In genomic region chr6:53635322-53635721, GRCh38 we compare ENCODE assay signal across 1 cellular context.
TF ChIP-seq lines count a peak whose summit lies in the region.

No MANE protein-coding gene starts in this region.

TF ChIP-seq in GM23338, 12 proteins besides CTCF, POLR2A, EP300 and RAD21:
- TF ChIP-seq, protein P1, sequence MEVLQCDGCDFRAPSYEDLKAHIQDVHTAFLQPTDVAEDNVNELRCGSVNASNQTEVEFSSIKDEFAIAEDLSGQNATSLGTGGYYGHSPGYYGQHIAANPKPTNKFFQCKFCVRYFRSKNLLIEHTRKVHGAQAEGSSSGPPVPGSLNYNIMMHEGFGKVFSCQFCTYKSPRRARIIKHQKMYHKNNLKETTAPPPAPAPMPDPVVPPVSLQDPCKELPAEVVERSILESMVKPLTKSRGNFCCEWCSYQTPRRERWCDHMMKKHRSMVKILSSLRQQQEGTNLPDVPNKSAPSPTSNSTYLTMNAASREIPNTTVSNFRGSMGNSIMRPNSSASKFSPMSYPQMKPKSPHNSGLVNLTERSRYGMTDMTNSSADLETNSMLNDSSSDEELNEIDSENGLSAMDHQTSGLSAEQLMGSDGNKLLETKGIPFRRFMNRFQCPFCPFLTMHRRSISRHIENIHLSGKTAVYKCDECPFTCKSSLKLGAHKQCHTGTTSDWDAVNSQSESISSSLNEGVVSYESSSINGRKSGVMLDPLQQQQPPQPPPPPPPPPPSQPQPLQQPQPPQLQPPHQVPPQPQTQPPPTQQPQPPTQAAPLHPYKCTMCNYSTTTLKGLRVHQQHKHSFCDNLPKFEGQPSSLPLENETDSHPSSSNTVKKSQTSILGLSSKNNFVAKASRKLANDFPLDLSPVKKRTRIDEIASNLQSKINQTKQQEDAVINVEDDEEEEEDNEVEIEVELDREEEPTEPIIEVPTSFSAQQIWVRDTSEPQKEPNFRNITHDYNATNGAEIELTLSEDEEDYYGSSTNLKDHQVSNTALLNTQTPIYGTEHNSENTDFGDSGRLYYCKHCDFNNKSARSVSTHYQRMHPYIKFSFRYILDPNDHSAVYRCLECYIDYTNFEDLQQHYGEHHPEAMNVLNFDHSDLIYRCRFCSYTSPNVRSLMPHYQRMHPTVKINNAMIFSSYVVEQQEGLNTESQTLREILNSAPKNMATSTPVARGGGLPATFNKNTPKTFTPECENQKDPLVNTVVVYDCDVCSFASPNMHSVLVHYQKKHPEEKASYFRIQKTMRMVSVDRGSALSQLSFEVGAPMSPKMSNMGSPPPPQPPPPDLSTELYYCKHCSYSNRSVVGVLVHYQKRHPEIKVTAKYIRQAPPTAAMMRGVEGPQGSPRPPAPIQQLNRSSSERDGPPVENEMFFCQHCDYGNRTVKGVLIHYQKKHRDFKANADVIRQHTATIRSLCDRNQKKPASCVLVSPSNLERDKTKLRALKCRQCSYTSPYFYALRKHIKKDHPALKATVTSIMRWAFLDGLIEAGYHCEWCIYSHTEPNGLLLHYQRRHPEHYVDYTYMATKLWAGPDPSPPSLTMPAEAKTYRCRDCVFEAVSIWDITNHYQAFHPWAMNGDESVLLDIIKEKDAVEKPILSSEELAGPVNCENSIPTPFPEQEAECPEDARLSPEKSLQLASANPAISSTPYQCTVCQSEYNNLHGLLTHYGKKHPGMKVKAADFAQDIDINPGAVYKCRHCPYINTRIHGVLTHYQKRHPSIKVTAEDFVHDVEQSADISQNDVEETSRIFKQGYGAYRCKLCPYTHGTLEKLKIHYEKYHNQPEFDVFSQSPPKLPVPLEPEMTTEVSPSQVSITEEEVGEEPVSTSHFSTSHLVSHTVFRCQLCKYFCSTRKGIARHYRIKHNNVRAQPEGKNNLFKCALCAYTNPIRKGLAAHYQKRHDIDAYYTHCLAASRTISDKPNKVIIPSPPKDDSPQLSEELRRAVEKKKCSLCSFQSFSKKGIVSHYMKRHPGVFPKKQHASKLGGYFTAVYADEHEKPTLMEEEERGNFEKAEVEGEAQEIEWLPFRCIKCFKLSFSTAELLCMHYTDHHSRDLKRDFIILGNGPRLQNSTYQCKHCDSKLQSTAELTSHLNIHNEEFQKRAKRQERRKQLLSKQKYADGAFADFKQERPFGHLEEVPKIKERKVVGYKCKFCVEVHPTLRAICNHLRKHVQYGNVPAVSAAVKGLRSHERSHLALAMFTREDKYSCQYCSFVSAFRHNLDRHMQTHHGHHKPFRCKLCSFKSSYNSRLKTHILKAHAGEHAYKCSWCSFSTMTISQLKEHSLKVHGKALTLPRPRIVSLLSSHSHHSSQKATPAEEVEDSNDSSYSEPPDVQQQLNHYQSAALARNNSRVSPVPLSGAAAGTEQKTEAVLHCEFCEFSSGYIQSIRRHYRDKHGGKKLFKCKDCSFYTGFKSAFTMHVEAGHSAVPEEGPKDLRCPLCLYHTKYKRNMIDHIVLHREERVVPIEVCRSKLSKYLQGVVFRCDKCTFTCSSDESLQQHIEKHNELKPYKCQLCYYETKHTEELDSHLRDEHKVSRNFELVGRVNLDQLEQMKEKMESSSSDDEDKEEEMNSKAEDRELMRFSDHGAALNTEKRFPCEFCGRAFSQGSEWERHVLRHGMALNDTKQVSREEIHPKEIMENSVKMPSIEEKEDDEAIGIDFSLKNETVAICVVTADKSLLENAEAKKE (CRISPR knock-in tag; IDR thresholded peaks at IDR 0.05): no peak
- TF ChIP-seq NANOG (IDR thresholded peaks at IDR 0.05; ENCODE audit: borderline replicate concordance) (no peak), ZNF331 (CRISPR knock-in tag; IDR thresholded peaks at IDR 0.05; ENCODE audit: low read depth) (no peak), EZH2 (IDR thresholded peaks at IDR 0.05; ENCODE audit: low read depth, unreplicated experiment) (no peak), CREB1 (CRISPR knock-in tag; IDR thresholded peaks at IDR 0.05; ENCODE audit: low read depth) (no peak), ZNF114 (CRISPR knock-in tag; IDR thresholded peaks at IDR 0.05) (no peak), POLR2AphosphoS5 (IDR thresholded peaks at IDR 0.05; ENCODE audit: low read depth) (no peak), ETS1 (IDR thresholded peaks at IDR 0.05) (no peak), EZH2phosphoT487 (IDR thresholded peaks at IDR 0.05; ENCODE audit: unreplicated experiment) (no peak), JUNB (IDR thresholded peaks at IDR 0.05; ENCODE audit: unreplicated experiment) (no peak), STAT1 (IDR thresholded peaks at IDR 0.05; ENCODE audit: unreplicated experiment) (no peak)
- TF ChIP-seq, protein P2, sequence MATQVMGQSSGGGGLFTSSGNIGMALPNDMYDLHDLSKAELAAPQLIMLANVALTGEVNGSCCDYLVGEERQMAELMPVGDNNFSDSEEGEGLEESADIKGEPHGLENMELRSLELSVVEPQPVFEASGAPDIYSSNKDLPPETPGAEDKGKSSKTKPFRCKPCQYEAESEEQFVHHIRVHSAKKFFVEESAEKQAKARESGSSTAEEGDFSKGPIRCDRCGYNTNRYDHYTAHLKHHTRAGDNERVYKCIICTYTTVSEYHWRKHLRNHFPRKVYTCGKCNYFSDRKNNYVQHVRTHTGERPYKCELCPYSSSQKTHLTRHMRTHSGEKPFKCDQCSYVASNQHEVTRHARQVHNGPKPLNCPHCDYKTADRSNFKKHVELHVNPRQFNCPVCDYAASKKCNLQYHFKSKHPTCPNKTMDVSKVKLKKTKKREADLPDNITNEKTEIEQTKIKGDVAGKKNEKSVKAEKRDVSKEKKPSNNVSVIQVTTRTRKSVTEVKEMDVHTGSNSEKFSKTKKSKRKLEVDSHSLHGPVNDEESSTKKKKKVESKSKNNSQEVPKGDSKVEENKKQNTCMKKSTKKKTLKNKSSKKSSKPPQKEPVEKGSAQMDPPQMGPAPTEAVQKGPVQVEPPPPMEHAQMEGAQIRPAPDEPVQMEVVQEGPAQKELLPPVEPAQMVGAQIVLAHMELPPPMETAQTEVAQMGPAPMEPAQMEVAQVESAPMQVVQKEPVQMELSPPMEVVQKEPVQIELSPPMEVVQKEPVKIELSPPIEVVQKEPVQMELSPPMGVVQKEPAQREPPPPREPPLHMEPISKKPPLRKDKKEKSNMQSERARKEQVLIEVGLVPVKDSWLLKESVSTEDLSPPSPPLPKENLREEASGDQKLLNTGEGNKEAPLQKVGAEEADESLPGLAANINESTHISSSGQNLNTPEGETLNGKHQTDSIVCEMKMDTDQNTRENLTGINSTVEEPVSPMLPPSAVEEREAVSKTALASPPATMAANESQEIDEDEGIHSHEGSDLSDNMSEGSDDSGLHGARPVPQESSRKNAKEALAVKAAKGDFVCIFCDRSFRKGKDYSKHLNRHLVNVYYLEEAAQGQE (IDR thresholded peaks at IDR 0.05; ENCODE audit: unreplicated experiment): no peak
